In genomic region chr9:36143242-36143641, GRCh38 we compare ENCODE assay signal across 2 cellular contexts.
TF ChIP-seq lines count a peak whose summit lies in the region.

No MANE protein-coding gene starts in this region.

TF ChIP-seq in A549, 52 proteins besides CTCF, POLR2A, EP300 and RAD21:
- TF ChIP-seq SMC3 (IDR thresholded peaks at IDR 0.05) (no peak), JUNB (IDR thresholded peaks at IDR 0.05) (no peak), PHF8 (IDR thresholded peaks at IDR 0.05; ENCODE audit: borderline replicate concordance, low read depth) (no peak), HES2 (IDR thresholded peaks at IDR 0.05) (no peak), HOXB13 (CRISPR knock-in tag; IDR thresholded peaks at IDR 0.05; ENCODE audit: low read depth) (no peak), ZFP36 (IDR thresholded peaks at IDR 0.05; ENCODE audit: borderline replicate concordance, partially characterized antibody) (peak; percentile 53)

TF ChIP-seq in H1, 55 proteins besides CTCF, POLR2A, EP300 and RAD21:
- TF ChIP-seq HDAC2 (IDR thresholded peaks at IDR 0.05; ENCODE audit: borderline replicate concordance in 1 of 2, low read depth in 2 of 2, low read length in 2 of 2) (no peak), TBP (IDR thresholded peaks at IDR 0.05; ENCODE audit: low read depth, low read length) (no peak), TAF7 (optimal IDR thresholded peaks at IDR 0.05; ENCODE audit: borderline replicate concordance, low read depth, low read length) (no peak), MAX (IDR thresholded peaks at IDR 0.05) (no peak), EZH2 (IDR thresholded peaks at IDR 0.05; ENCODE audit: low read depth, low read length, severe bottlenecking) (no peak), POLR2AphosphoS5 (IDR thresholded peaks at IDR 0.05; ENCODE audit: low read depth, low read length) (no peak), JUN (IDR thresholded peaks at IDR 0.05; ENCODE audit: low read depth, low read length) (no peak), SRF (IDR thresholded peaks at IDR 0.05; ENCODE audit: low read depth, low read length) (no peak)
TF ChIP-seq in H1: peak in this region for 0.
